9 cellular contexts compared by ENCODE assay signal in the genomic region with DNA sequence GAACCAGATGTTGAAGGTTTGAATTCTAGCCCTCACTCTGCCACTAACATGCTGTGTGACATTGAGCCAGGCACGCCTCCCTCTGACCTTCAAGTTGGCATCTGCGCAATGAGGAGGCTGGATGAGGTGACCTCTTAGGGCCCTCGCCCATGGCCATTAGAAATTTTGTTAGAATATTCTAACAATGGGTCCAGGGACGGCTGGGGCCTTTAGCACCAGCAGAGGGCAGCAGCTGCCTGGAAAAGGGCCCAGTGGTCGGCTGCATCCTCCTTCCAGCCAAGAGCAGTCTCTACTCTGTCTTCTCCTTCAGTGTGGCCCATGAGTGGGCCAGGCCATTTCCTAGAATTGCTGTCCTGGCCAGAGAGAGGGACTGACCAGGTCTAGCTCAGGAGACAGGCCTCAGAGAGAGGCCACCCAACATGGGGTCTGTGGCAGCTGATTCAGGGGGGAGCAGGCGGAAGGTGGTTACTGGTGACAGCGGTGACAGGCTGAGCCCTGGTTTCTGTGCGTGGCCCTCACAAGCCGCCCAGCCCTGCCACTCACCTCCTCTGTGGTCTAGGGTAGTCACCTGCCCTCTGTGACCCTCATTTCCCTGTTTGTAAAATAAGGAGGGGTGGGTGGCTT.
DNase-seq lines count a peak whose midpoint lies in the region; ATAC-seq, FAIRE-seq and TF ChIP-seq lines count a peak whose summit lies in the region.
"Had no signal": no experiment of that assay in that cellular context is flagged by ENCODE, and none has a peak within 500 bp of the region (broad histone marks: within the 10 kb centered on the region; RNA-seq: fewer than 3 reads in every experiment).

No MANE protein-coding gene starts in this region.

- H3K4me1 Mint-ChIP-seq in activated naive CD4-positive, alpha-beta T cell treated with anti-CD3 and anti-CD28 coated beads, Interleukin-2, amount 10 ng/mL, durations not matched to agents 7 days and 5 days, result no peaks in the 10 kb centered on the region

- H3K4me3 ChIP-seq in A549, result no peak overlapping the region
- no peak overlapping the region for H3K4me3 ChIP-seq in smooth muscle cell

- H3K4me3 Mint-ChIP-seq in activated naive CD4-positive, alpha-beta T cell treated with anti-CD3 and anti-CD28 coated beads, Interleukin-2, amount 10 ng/mL, durations not matched to agents 7 days and 5 days, result no peak overlapping the region

- H2AFZ ChIP-seq in smooth muscle cell (ENCODE audit: low read depth), result no peak overlapping the region

- no peak for FAIRE-seq in A549 (lab: Jason Lieb, UNC)
- FAIRE-seq: endometrium had no signal

- H4K20me1 ChIP-seq in smooth muscle cell (ENCODE audit: low read depth), result peaks cover 3% of the 10 kb centered on the region

- peak; percentile 67 to 68 for TF ChIP-seq RAD21 in A549 (conservative IDR thresholded peaks at IDR 0.05 in 1 of 2, IDR thresholded peaks at IDR 0.05 in 1 of 2)

- CTCF ChIA-PET in A549 (lab: Yijun Ruan, JAX), result interaction anchor here (0.9 to 3.2 kb wide), 15 partner anchors 9 to 931 kb away, joined by 3 to 30 read pairs (median 5); no protein-coding TSS in a partner anchor
- CTCF ChIA-PET in activated naive CD4-positive, alpha-beta T cell treated with anti-CD3 and anti-CD28 coated beads, Interleukin-2, amount 10 ng/mL, durations not matched to agents 7 days and 5 days (lab: Charles Lee), result interaction anchor here (1.3 to 1.5 kb wide), 2 partner anchors 9 to 927 kb away, joined by 4 to 5 read pairs; no protein-coding TSS in a partner anchor

- POLR2A ChIA-PET in A549 (lab: Yijun Ruan, JAX), result no interaction called here

- no peak overlapping the region for H3K4me2 ChIP-seq in A549
- no peak overlapping the region for H3K4me2 ChIP-seq in smooth muscle cell

- WGBS in A549 (ENCODE audit: missing lambda C conversion rate), result 42% methylated on average over 3 of the region's 9 CpGs
- 78% methylated on average over 9 of the region's 9 CpGs for WGBS in smooth muscle cell (ENCODE audit: low lambda C conversion rate)

- intact Hi-C loops in left cardiac atrium (cut with DNase I), result loop anchor here in 1 of 2 donors (10.0 kb wide), 1 partner anchor 451 kb away; a partner anchor contains a TSS

- no peak for TF ChIP-seq POLR2A in A549 (IDR thresholded peaks at IDR 0.05; ENCODE audit: low read length)

- DNase-seq in A549 (ENCODE audit: low read depth in 1 of 2, low spot score in 1 of 2) (peak; percentile 24 to 50), GM10266 (ENCODE audit: extremely low spot score) (peak; percentile 49), NCI-H2196 treated with DMSO at 0.1 percent for 48 hours (lab: John Stamatoyannopoulos, UW; ENCODE audit: unreplicated experiment) (peak; percentile 38), left cardiac atrium (peak; percentile 50), smooth muscle cell (lab: John Stamatoyannopoulos, UW; ENCODE audit: unreplicated experiment) (peak; percentile 2)
- peak; percentile 35 for DNase-seq in activated naive CD4-positive, alpha-beta T cell treated with anti-CD3 and anti-CD28 coated beads, Interleukin-2, amount 10 ng/mL, durations not matched to agents 7 days and 5 days
- no peak for DNase-seq in activated CD4-positive, CD25-positive, alpha-beta regulatory T cell (lab: John Stamatoyannopoulos, UW)

- ATAC-seq in A549, result peak; percentile 83 to 93
- ATAC-seq in left cardiac atrium, result peak; percentile 40 to 48
- no peak for ATAC-seq in HG02759 (IDR thresholded peaks at IDR 0.05; ENCODE audit: unreplicated experiment)

- H3K36me3 Mint-ChIP-seq in activated naive CD4-positive, alpha-beta T cell treated with anti-CD3 and anti-CD28 coated beads, Interleukin-2, amount 10 ng/mL, durations not matched to agents 7 days and 5 days, result no peaks in the 10 kb centered on the region

- H3K4me1 ChIP-seq in A549, result no peaks in the 10 kb centered on the region
- no peaks in the 10 kb centered on the region for H3K4me1 ChIP-seq in smooth muscle cell (ENCODE audit: low read depth)

- no peak overlapping the region for H3K27ac Mint-ChIP-seq in activated naive CD4-positive, alpha-beta T cell treated with anti-CD3 and anti-CD28 coated beads, Interleukin-2, amount 10 ng/mL, durations not matched to agents 7 days and 5 days

- H3K9me3 Mint-ChIP-seq in activated naive CD4-positive, alpha-beta T cell treated with anti-CD3 and anti-CD28 coated beads, Interleukin-2, amount 10 ng/mL, durations not matched to agents 7 days and 5 days, result no peaks in the 10 kb centered on the region

- H3K9ac ChIP-seq in smooth muscle cell (ENCODE audit: low read depth), result no peak overlapping the region

- H3K9me3 ChIP-seq in A549 (no peaks in the 10 kb centered on the region), smooth muscle cell (replicated peaks; ENCODE audit: low read depth) (no peaks in the 10 kb centered on the region)

- no peaks in the 10 kb centered on the region for H3F3A ChIP-seq in smooth muscle cell (ENCODE audit: low read depth)

- H3K27me3 Mint-ChIP-seq in activated naive CD4-positive, alpha-beta T cell treated with anti-CD3 and anti-CD28 coated beads, Interleukin-2, amount 10 ng/mL, durations not matched to agents 7 days and 5 days, result no peaks in the 10 kb centered on the region

- TF ChIP-seq CTCF in A549 (IDR thresholded peaks at IDR 0.05) (peak; percentile 68), GM10266 (IDR thresholded peaks at IDR 0.05; ENCODE audit: control insufficient read depth, insufficient read depth, low read depth, missing control alignments) (peak; percentile 69), smooth muscle cell (IDR thresholded peaks at IDR 0.05; ENCODE audit: borderline replicate concordance, insufficient read depth, poor library complexity, severe bottlenecking) (peak; percentile 71)

- no peak for TF ChIP-seq EP300 in A549 (IDR thresholded peaks at IDR 0.05)

- H3K36me3 ChIP-seq in smooth muscle cell (ENCODE audit: low read depth), result no peaks in the 10 kb centered on the region

- H3K27me3 ChIP-seq in smooth muscle cell (ENCODE audit: low read depth), result no peaks in the 10 kb centered on the region

- H3K79me2 ChIP-seq in smooth muscle cell (ENCODE audit: low read depth), result no peaks in the 10 kb centered on the region

- H3K27ac ChIP-seq in A549, result no peak overlapping the region
- no peak overlapping the region for H3K27ac ChIP-seq in smooth muscle cell (ENCODE audit: low read depth)

TF ChIP-seq in A549, 52 proteins besides CTCF, POLR2A, EP300 and RAD21:
- TF ChIP-seq ESRRA (IDR thresholded peaks at IDR 0.05; ENCODE audit: borderline replicate concordance, low read length) (no peak), SMC3 (IDR thresholded peaks at IDR 0.05) (peak; percentile 59), GATA3 (IDR thresholded peaks at IDR 0.05; ENCODE audit: borderline replicate concordance) (no peak), FOXS1 (CRISPR knock-in tag; IDR thresholded peaks at IDR 0.05) (no peak)

Comparison
In these comparisons a context has a peak if more than half of its experiments do, and no peak if none do; other contexts are left out.
1. DNase-seq: peak in A549 (2 of 2), GM10266 (single experiment), NCI-H2196 treated with DMSO at 0.1 percent for 48 hours (single experiment), activated naive CD4-positive, alpha-beta T cell treated with anti-CD3 and anti-CD28 coated beads, Interleukin-2, amount 10 ng/mL, durations not matched to agents 7 days and 5 days (single experiment), left cardiac atrium (single experiment) and smooth muscle cell (single experiment); none in activated CD4-positive, CD25-positive, alpha-beta regulatory T cell (0 of 4).
2. Peak in every context shown above with its lines, with median percentiles within 50 percentile points of each other: CTCF ChIP-seq.